ENCODE assay signal across 8 cellular contexts in genomic region chr20:3203315-3204123, GRCh38. TPM values are rescaled to one million over a fixed set of nuclear protein-coding genes. Genes with fewer than 3 reads are reported as not detected.
DNase-seq lines count a peak whose midpoint lies in the region; ATAC-seq and TF ChIP-seq lines count a peak whose summit lies in the region.

No MANE protein-coding gene starts in this region.

- in situ Hi-C loops in GM13976 (cut with MboI; ENCODE audit: low sequenced_read_pairs, unreplicated experiment) = no loop called here

- no peaks in the 10 kb centered on the region for H3K9me3 ChIP-seq in heart right ventricle

- H3K27me3 ChIP-seq in heart right ventricle = no peaks in the 10 kb centered on the region

- WGBS in heart right ventricle, 2 donors = 14 to 21% methylated on average over 31 of the region's 31 CpGs

- peak overlapping the region; percentile 61 to 97 (median 74) for H3K4me3 ChIP-seq in heart right ventricle

- peaks cover 9% of the 10 kb centered on the region for H3K36me3 Mint-ChIP-seq in activated naive CD4-positive, alpha-beta T cell treated with anti-CD3 and anti-CD28 coated beads, Interleukin-2, amount 50 U/mL, for 24 hours

- DNase-seq in GM13976 (ENCODE audit: low spot score) (peak; percentile 70), NCI-H2227 (lab: John Stamatoyannopoulos, UW; ENCODE audit: unreplicated experiment) (peak; percentile 61), heart right ventricle (no peak), renal cortical epithelial cell (ENCODE audit: low read depth) (peak; percentile 18), NCI-H1048 (lab: John Stamatoyannopoulos, UW) (no peak)

- H3K27ac ChIP-seq in heart right ventricle = peak overlapping the region; percentile 70 to 95 (median 84)

- peaks cover 0 to 44% (median 21%) of the 10 kb centered on the region in 9 donors for H3K36me3 ChIP-seq in heart right ventricle

- intact Hi-C loops in heart right ventricle (cut with DNase I) = loop anchor here in 1 of 10 donors (5.0 kb wide), 1 partner anchor 41 kb away; no protein-coding TSS in a partner anchor

- H3K4me1 ChIP-seq in heart right ventricle = peaks cover 3 to 21% (median 16%) of the 10 kb centered on the region in 9 donors

- H3K27me3 Mint-ChIP-seq in activated naive CD4-positive, alpha-beta T cell treated with anti-CD3 and anti-CD28 coated beads, Interleukin-2, amount 50 U/mL, for 24 hours = no peaks in the 10 kb centered on the region

- peak overlapping the region; percentile 97 for H3K4me3 Mint-ChIP-seq in activated naive CD4-positive, alpha-beta T cell treated with anti-CD3 and anti-CD28 coated beads, Interleukin-2, amount 50 U/mL, for 24 hours

- TF ChIP-seq CTCF in GM13976 (IDR thresholded peaks at IDR 0.05; ENCODE audit: borderline replicate concordance, control extremely low read depth, extremely low read depth, insufficient read depth, missing control alignments) (no peak), heart right ventricle (IDR thresholded peaks at IDR 0.05) (no peak)

- H3K27ac Mint-ChIP-seq in activated naive CD4-positive, alpha-beta T cell treated with anti-CD3 and anti-CD28 coated beads, Interleukin-2, amount 50 U/mL, for 24 hours = peak overlapping the region; percentile 97

- ATAC-seq in HG02759 (IDR thresholded peaks at IDR 0.05; ENCODE audit: unreplicated experiment) (peak; percentile 25), heart right ventricle (peak; percentile 13 to 41 (median 23)), HG03571 (IDR thresholded peaks at IDR 0.05; ENCODE audit: unreplicated experiment) (no peak)

- H3K4me1 Mint-ChIP-seq in activated naive CD4-positive, alpha-beta T cell treated with anti-CD3 and anti-CD28 coated beads, Interleukin-2, amount 50 U/mL, for 24 hours = peaks cover 13% of the 10 kb centered on the region

- H3K9me3 Mint-ChIP-seq in activated naive CD4-positive, alpha-beta T cell treated with anti-CD3 and anti-CD28 coated beads, Interleukin-2, amount 50 U/mL, for 24 hours = no peaks in the 10 kb centered on the region

RNA-seq across cellular contexts. Expression of gene DDRGK1, which starts 1.0 kb away (rescaled TPM):
- 10 to 100 TPM; 25.2 to 48.4 (median 29.4) TPM for total RNA-seq in heart right ventricle
- polyA plus RNA-seq in heart right ventricle = 10 to 100 TPM; 31.0 to 77.1 TPM
- 26.6 and 68.0 TPM in 2 replicates for total RNA-seq in renal cortical epithelial cell

RNA-seq across cellular contexts. Expression of gene ITPA, which starts 5.8 kb away (rescaled TPM):
- total RNA-seq in heart right ventricle (10 to 100 TPM; 15.8 to 26.3 (median 21.5) TPM), renal cortical epithelial cell (24.6 and 43.1 TPM in 2 replicates)
- 10 to 100 TPM; 51.1 to 53.6 TPM for polyA plus RNA-seq in heart right ventricle

RNA-seq across cellular contexts. Expression of gene LZTS3, which starts 30.2 kb away (rescaled TPM):
- 10 to 100 TPM in 4 of 10 donors, 1 to 10 TPM in 6; 7.1 to 27.0 (median 9.7) TPM for total RNA-seq in heart right ventricle
- 1 to 10 TPM; 7.9 to 9.1 TPM for polyA plus RNA-seq in heart right ventricle
- total RNA-seq in renal cortical epithelial cell = 21.7 and 23.5 TPM in 2 replicates

RNA-seq across cellular contexts. Expression of gene SLC4A11, which starts 35.5 kb away (rescaled TPM):
- total RNA-seq in heart right ventricle (1 to 10 TPM in 1 of 10 donors, under 1 TPM in 9; 0.06 to 1.6 (median 0.45) TPM), renal cortical epithelial cell (3.1 and 3.8 TPM in 2 replicates)
- under 1 TPM; 0.19 to 0.51 TPM for polyA plus RNA-seq in heart right ventricle

RNA-seq across cellular contexts. Expression of gene FASTKD5, which starts 43.9 kb away (rescaled TPM):
- 10 to 100 TPM; 22.1 to 32.4 (median 27.9) TPM for total RNA-seq in heart right ventricle
- polyA plus RNA-seq in heart right ventricle = 10 to 100 TPM in 1 of 2 donors, 1 to 10 TPM in 1; 7.5 to 22.7 TPM
- 22.7 and 29.4 TPM in 2 replicates for total RNA-seq in renal cortical epithelial cell

Comparison
In these comparisons a context has a peak if more than half of its experiments do, and no peak if none do; other contexts are left out.
1. DNase-seq: peak in GM13976 (single experiment), NCI-H2227 (single experiment) and renal cortical epithelial cell (single experiment); none in heart right ventricle (0 of 2) and NCI-H1048 (single experiment).